Comparison of ENCODE assay signal across 8 cellular contexts in the genomic region with DNA sequence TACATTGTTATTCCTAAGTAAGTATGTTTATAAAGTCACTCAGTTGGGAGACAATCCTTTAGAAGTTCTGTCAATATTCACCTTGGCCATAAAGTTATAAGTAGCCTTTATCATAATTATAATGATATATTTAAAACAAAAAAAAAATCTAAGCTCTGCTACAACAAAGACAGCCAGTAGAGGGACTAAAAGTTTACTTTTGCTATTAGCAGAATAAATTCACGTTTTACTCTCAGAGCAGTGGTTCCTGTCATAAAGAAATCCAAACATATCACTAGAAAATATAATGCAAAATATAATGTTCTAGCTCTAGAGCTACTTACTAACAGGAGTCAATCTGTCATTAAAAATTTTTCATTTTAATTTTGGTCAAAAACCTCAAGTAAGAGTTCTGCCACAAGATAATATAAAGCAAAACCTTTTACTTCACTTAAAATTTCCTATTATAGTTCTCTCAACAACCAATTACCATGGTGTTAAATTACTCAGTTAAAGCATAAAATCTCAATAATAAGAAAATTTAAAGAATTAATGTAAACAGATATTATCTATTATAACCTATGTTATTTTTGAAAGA. TPM values are rescaled to one million over a fixed set of nuclear protein-coding genes. Genes with fewer than 3 reads are reported as not detected.
A peak's percentile ranks its signal among the peaks of the same experiment; 100 is the strongest.
DNase-seq lines count a peak whose midpoint lies in the region; ATAC-seq, FAIRE-seq and TF ChIP-seq lines count a peak whose summit lies in the region.

No MANE protein-coding gene starts in this region.

- no peak overlapping the region for H3K4me3 ChIP-seq in HepG2 (replicated peaks in 1 of 3; ENCODE audit: insufficient read depth in 1 of 3, low read depth in 2 of 3, low read length in 3 of 3)

- H3K9ac ChIP-seq in HepG2 (ENCODE audit: insufficient read depth, low read depth, low read length): no peak overlapping the region

- BruUV-seq in HepG2 (replicated peaks; lab: Mats Ljungman, UMichigan): no TSS peak

- DNase-seq in AG09319 (ENCODE audit: extremely low read depth, low read depth) (no peak), HTR-8/SVneo (ENCODE audit: insufficient read length, low spot score) (peak; percentile 2), astrocyte of the hippocampus (ENCODE audit: low read depth, low spot score) (peak; percentile 27), HepG2 (ENCODE audit: low spot score) (no peak), amniotic stem cell (lab: John Stamatoyannopoulos, UW) (no peak), ecto neural progenitor cell (ENCODE audit: low spot score) (no peak), NCI-H2029 treated with DMSO at 0.1 percent for 48 hours (lab: John Stamatoyannopoulos, UW) (no peak)

- ATAC-seq in HepG2: no peak
- ATAC-seq in GM21529 (IDR thresholded peaks at IDR 0.05; ENCODE audit: unreplicated experiment): no peak

- no peak for TF ChIP-seq POLR2A in HepG2 (IDR thresholded peaks at IDR 0.05; ENCODE audit: insufficient read depth in 1 of 2, low read depth in 2 of 2, low read length in 2 of 2)

- no peak overlapping the region for H3K27ac ChIP-seq in HepG2 (ENCODE audit: extremely low read length, insufficient read depth, low read length)

- H3K4me2 ChIP-seq in HepG2 (ENCODE audit: low read depth, low read length): no peak overlapping the region

- no peaks in the 10 kb centered on the region for H3K9me3 ChIP-seq in HepG2 (ENCODE audit: low read length)

- peaks cover 6% of the 10 kb centered on the region for H3K79me2 ChIP-seq in HepG2 (ENCODE audit: insufficient read depth, low read length)

- peaks cover 0 to 10% of the 10 kb centered on the region in 2 experiments; a peak in 3 of 5 replicates for H3K36me3 ChIP-seq in HepG2 (replicated peaks in 1 of 2; ENCODE audit: control insufficient read depth in 1 of 2, insufficient read depth in 2 of 2, low read length in 2 of 2)

- TF ChIP-seq CTCF in AG09319 (IDR thresholded peaks at IDR 0.05; ENCODE audit: low read depth, low read length): peak; percentile 61
- TF ChIP-seq CTCF in HepG2 (CRISPR knock-in tag; IDR thresholded peaks at IDR 0.05): peak; percentile 18; the same call in 1 of the 2 replicates

- H4K20me1 ChIP-seq in HepG2 (ENCODE audit: insufficient read depth, low read length): peaks cover 4% of the 10 kb centered on the region; the same call in 1 of the 2 replicates

- CTCF ChIA-PET in HepG2 (lab: Yijun Ruan, JAX; ENCODE audit: low intra/inter-chr PET ratio, low total read pairs): interaction anchor here (1.0 to 1.8 kb wide), 2 partner anchors 363 to 365 kb away, joined by 4 to 9 read pairs; no protein-coding TSS in a partner anchor

- TF ChIP-seq EP300 in HepG2 (IDR thresholded peaks at IDR 0.05; ENCODE audit: low read depth in 2 of 2, low read length in 2 of 2): no peak
- no peak for TF ChIP-seq EP300 in HepG2 (CRISPR knock-in tag; IDR thresholded peaks at IDR 0.05; ENCODE audit: borderline replicate concordance)

- H2AFZ ChIP-seq in HepG2 (ENCODE audit: low read length): no peak overlapping the region

- TF ChIP-seq RAD21 in HepG2 (CRISPR knock-in tag; IDR thresholded peaks at IDR 0.05): no peak

- H3K27me3 ChIP-seq in HepG2 (ENCODE audit: control insufficient read depth in 1 of 2, insufficient read depth in 2 of 2, low read length in 2 of 2): no peaks in the 10 kb centered on the region

- in situ Hi-C loops in HepG2 (cut with HindIII; ENCODE audit: extremely low pct_ligation_motif_present, low pct_unique_long_range_greater_than_20kb): no loop called here

- FAIRE-seq in HTR-8/SVneo (lab: Jason Lieb, UNC) (no peak), HepG2 (lab: Jason Lieb, UNC) (no peak)

- WGBS in HepG2 (ENCODE audit: low lambda C conversion rate): 67% methylated on average over 1 of the region's 1 CpG

- POLR2A ChIA-PET in HepG2 (lab: Yijun Ruan, JAX): interaction anchor here (1.0 to 1.4 kb wide), 2 partner anchors 16 to 18 kb away, joined by 3 to 9 read pairs; a partner anchor contains a TSS

- H3K4me1 ChIP-seq in HepG2 (ENCODE audit: insufficient read depth, low read length): peaks cover 5% of the 10 kb centered on the region

- intact Hi-C loops in HepG2 (cut with micrococcal nuclease; ENCODE audit: unreplicated experiment): loop anchor here (5.0 kb wide), 1 partner anchor 347 kb away; no protein-coding TSS in a partner anchor

TF ChIP-seq in HepG2, 621 proteins besides CTCF, POLR2A, EP300 and RAD21 (continues in another document):
- TF ChIP-seq, protein P1, sequence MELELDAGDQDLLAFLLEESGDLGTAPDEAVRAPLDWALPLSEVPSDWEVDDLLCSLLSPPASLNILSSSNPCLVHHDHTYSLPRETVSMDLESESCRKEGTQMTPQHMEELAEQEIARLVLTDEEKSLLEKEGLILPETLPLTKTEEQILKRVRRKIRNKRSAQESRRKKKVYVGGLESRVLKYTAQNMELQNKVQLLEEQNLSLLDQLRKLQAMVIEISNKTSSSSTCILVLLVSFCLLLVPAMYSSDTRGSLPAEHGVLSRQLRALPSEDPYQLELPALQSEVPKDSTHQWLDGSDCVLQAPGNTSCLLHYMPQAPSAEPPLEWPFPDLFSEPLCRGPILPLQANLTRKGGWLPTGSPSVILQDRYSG (CRISPR knock-in tag; IDR thresholded peaks at IDR 0.05): no peak
- no peak for TF ChIP-seq REPIN1 (CRISPR knock-in tag; IDR thresholded peaks at IDR 0.05; ENCODE audit: borderline replicate concordance, low read depth)
- no peak for TF ChIP-seq ZNF382 (CRISPR knock-in tag; IDR thresholded peaks at IDR 0.05; ENCODE audit: borderline replicate concordance)
- no peak for TF ChIP-seq KLF12 (CRISPR knock-in tag; IDR thresholded peaks at IDR 0.05; ENCODE audit: borderline replicate concordance)
- no peak for TF ChIP-seq HCFC1 (IDR thresholded peaks at IDR 0.05; ENCODE audit: low read depth, low read length)
- TF ChIP-seq ZNF549 (CRISPR knock-in tag; IDR thresholded peaks at IDR 0.05): no peak
- TF ChIP-seq SOX5 (CRISPR knock-in tag; IDR thresholded peaks at IDR 0.05; ENCODE audit: borderline replicate concordance): no peak
- TF ChIP-seq, protein P2, sequence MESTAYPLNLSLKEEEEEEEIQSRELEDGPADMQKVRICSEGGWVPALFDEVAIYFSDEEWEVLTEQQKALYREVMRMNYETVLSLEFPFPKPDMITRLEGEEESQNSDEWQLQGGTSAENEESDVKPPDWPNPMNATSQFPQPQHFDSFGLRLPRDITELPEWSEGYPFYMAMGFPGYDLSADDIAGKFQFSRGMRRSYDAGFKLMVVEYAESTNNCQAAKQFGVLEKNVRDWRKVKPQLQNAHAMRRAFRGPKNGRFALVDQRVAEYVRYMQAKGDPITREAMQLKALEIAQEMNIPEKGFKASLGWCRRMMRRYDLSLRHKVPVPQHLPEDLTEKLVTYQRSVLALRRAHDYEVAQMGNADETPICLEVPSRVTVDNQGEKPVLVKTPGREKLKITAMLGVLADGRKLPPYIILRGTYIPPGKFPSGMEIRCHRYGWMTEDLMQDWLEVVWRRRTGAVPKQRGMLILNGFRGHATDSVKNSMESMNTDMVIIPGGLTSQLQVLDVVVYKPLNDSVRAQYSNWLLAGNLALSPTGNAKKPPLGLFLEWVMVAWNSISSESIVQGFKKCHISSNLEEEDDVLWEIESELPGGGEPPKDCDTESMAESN (CRISPR knock-in tag; conservative IDR thresholded peaks at IDR 0.05): no peak
- TF ChIP-seq, protein P3, sequence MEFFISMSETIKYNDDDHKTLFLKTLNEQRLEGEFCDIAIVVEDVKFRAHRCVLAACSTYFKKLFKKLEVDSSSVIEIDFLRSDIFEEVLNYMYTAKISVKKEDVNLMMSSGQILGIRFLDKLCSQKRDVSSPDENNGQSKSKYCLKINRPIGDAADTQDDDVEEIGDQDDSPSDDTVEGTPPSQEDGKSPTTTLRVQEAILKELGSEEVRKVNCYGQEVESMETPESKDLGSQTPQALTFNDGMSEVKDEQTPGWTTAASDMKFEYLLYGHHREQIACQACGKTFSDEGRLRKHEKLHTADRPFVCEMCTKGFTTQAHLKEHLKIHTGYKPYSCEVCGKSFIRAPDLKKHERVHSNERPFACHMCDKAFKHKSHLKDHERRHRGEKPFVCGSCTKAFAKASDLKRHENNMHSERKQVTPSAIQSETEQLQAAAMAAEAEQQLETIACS (CRISPR knock-in tag; IDR thresholded peaks at IDR 0.05): no peak
- TF ChIP-seq ZFP82 (CRISPR knock-in tag; IDR thresholded peaks at IDR 0.05; ENCODE audit: borderline replicate concordance): no peak
- TF ChIP-seq CBX5 (CRISPR knock-in tag; IDR thresholded peaks at IDR 0.05; ENCODE audit: borderline replicate concordance): no peak
- TF ChIP-seq RBM22 (optimal IDR thresholded peaks at IDR 0.05; ENCODE audit: low read length): no peak
- TF ChIP-seq ELF1 (CRISPR knock-in tag; IDR thresholded peaks at IDR 0.05): no peak

RNA-seq across cellular contexts. Expression of a gene that starts 17.7 kb away (rescaled TPM):
- 38.4 and 40.3 TPM in 2 replicates for total RNA-seq in HepG2 (2016; rRNA removed; fragmentation: Illumina TruSeq; extraction: Trizol)
- total RNA-seq in HepG2 (2016; cell fraction: cytosol; rRNA removed; fragmentation: Illumina TruSeq; extraction: Trizol; ENCODE audit: low read depth): 10.7 and 12.3 TPM in 2 replicates
- total RNA-seq in HepG2 (2016; cell fraction: insoluble cytoplasmic fraction; rRNA removed; fragmentation: Illumina TruSeq; extraction: Trizol): 38.6 and 40.4 TPM in 2 replicates
- total RNA-seq in HepG2 (2016; cell fraction: membrane; rRNA removed; fragmentation: Illumina TruSeq; extraction: Trizol): 16.8 and 20.9 TPM in 2 replicates
- total RNA-seq in HepG2 (2016; cell fraction: nucleus; rRNA removed; fragmentation: Illumina TruSeq; extraction: Trizol): 81.6 and 85.4 TPM in 2 replicates
- 27.9 and 28.0 TPM in 2 replicates for polyA plus RNA-seq in HepG2 (2011; rRNA removed)
- 7.7 and 13.6 TPM in 2 replicates for polyA plus RNA-seq in HepG2 (2011; cell fraction: cytosol; rRNA removed)
- 30.7 and 36.2 TPM in 2 replicates for polyA plus RNA-seq in HepG2 (2011; cell fraction: nucleus; rRNA removed)
- polyA plus RNA-seq in HepG2 (2012): 18.1 and 21.3 TPM in 2 replicates
- 1.9 and 2.2 TPM in 2 replicates for polyA plus RNA-seq in HepG2 (2016; cell fraction: cytosol; fragmentation: Illumina TruSeq; extraction: Trizol; ENCODE audit: low read depth)
- 24.9 and 26.1 TPM in 2 replicates for polyA plus RNA-seq in HepG2 (2016; cell fraction: insoluble cytoplasmic fraction; fragmentation: Illumina TruSeq; extraction: Trizol; ENCODE audit: low read depth)
- polyA plus RNA-seq in HepG2 (2016; cell fraction: membrane; fragmentation: Illumina TruSeq; extraction: Trizol; ENCODE audit: low read depth): 4.1 and 5.1 TPM in 2 replicates
- polyA plus RNA-seq in HepG2 (2016; cell fraction: nucleus; fragmentation: Illumina TruSeq; extraction: Trizol; ENCODE audit: insufficient read depth, low read depth): 44.4 and 44.5 TPM in 2 replicates
- 62.5 and 66.5 TPM in 2 replicates for polyA minus RNA-seq in HepG2 (2011; rRNA and poly(A)+ RNA removed; ENCODE audit: low replicate concordance)
- polyA minus RNA-seq in HepG2 (2011; cell fraction: cytosol; rRNA and poly(A)+ RNA removed): 30.2 and 41.5 TPM in 2 replicates
- polyA minus RNA-seq in HepG2 (2011; cell fraction: nucleus; rRNA and poly(A)+ RNA removed): 252 and 263 TPM in 2 replicates

Comparison
In these comparisons a context has a peak if more than half of its experiments do, and no peak if none do; other contexts are left out.
1. DNase-seq: peak in HTR-8/SVneo (single experiment) and astrocyte of the hippocampus (single experiment); none in AG09319 (single experiment), HepG2 (single experiment), amniotic stem cell (single experiment), ecto neural progenitor cell (single experiment) and NCI-H2029 treated with DMSO at 0.1 percent for 48 hours (single experiment).